ENCODE assay signal across 17 cellular contexts in the genomic region with DNA sequence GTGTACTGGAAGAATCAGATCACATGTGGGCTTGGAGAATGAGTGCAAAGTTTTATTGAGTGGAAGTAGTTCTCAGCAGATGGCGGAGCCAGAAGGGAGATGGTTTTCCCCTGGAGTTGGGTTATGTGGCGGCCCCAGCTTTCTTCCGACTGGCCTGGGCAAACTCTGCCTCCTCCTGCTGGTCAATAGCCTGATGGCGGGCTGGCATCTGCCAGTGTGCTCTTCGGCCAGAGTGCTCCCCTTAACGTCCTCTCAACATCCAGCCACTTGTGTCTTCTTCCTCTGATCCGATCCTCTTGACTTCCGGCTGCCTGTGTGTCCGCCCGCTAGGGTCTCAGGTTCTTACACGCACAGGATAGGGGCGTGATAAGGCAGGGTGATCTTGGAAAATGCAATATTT.
DNase-seq lines count a peak whose midpoint lies in the region; ATAC-seq, FAIRE-seq and TF ChIP-seq lines count a peak whose summit lies in the region.
"Had no signal": no experiment of that assay in that cellular context is flagged by ENCODE, and none has a peak within 500 bp of the region (broad histone marks: within the 10 kb centered on the region; RNA-seq: fewer than 3 reads in every experiment).

No MANE protein-coding gene starts in this region.

- H4K20me1 ChIP-seq in HepG2 (ENCODE audit: insufficient read depth, low read length) (no peaks in the 10 kb centered on the region), H1 (replicated peaks in 1 of 2; ENCODE audit: control insufficient read depth in 1 of 2, insufficient read depth in 2 of 2, low read length in 2 of 2) (no peaks in the 10 kb centered on the region)
- H4K20me1 ChIP-seq: BLaER1 treated with 17β-estradiol and CSF1 and Interleukin-3, amounts not matched to agents 10 nM and 100 nM had no signal

- DNase-seq in HepG2 (ENCODE audit: low spot score): no peak
- DNase-seq in right lobe of liver: no peak
- DNase-seq in T-cell: no peak
- no peak for DNase-seq in H1 (ENCODE audit: low read depth in 1 of 2, low spot score in 2 of 2)
- DNase-seq in nucleus accumbens (lab: John Stamatoyannopoulos, UW): no peak
- no peak for DNase-seq in NCI-H774 (lab: John Stamatoyannopoulos, UW)
- DNase-seq: GDM1, GM23248, NCI-H1694 treated with DMSO at 0.1 percent for 48 hours, NCI-H510A, NCI-H748 treated with DMSO at 0.1 percent for 48 hours, OCI-M1, SHP77 had no signal

- H3K9me3 ChIP-seq in HepG2 (ENCODE audit: low read length) (peaks cover 3% of the 10 kb centered on the region; the same call in 1 of the 2 replicates), right lobe of liver (no peaks in the 10 kb centered on the region), H1 (ENCODE audit: insufficient read depth in 2 of 2, low read depth in 1 of 2, low read length in 1 of 2) (peaks cover 8 to 11% of the 10 kb centered on the region in 2 experiments; a peak in 2 of 4 replicates)

- intact Hi-C loops in HepG2 (cut with micrococcal nuclease; ENCODE audit: unreplicated experiment) (no loop called here), right lobe of liver (cut with DNase I) (no loop called here)

- H3K4me2 ChIP-seq in HepG2 (ENCODE audit: low read depth, low read length) (no peak overlapping the region), H1 (ENCODE audit: insufficient read depth in 1 of 2, low read depth in 2 of 2, low read length in 2 of 2) (no peak overlapping the region)
- H3K4me2 ChIP-seq: BLaER1 treated with 17β-estradiol and CSF1 and Interleukin-3, amounts not matched to agents 10 nM and 100 nM had no signal

- H3K36me3 ChIP-seq in HepG2 (replicated peaks in 1 of 2; ENCODE audit: control insufficient read depth in 1 of 2, insufficient read depth in 2 of 2, low read length in 2 of 2) (no peaks in the 10 kb centered on the region), right lobe of liver (no peaks in the 10 kb centered on the region), H1 (ENCODE audit: control insufficient read depth in 2 of 4, insufficient read depth in 4 of 4, low read length in 3 of 4) (no peaks in the 10 kb centered on the region; a peak in 2 of 8 replicates)
- H3K36me3 ChIP-seq: BLaER1 treated with 17β-estradiol and CSF1 and Interleukin-3, amounts not matched to agents 10 nM and 100 nM had no signal

- H3K27me3 Mint-ChIP-seq in T-cell: peaks cover 0 to 2% of the 10 kb centered on the region in 2 donors

- TF ChIP-seq CTCF in HepG2 (CRISPR knock-in tag; IDR thresholded peaks at IDR 0.05) (no peak), right lobe of liver (IDR thresholded peaks at IDR 0.05) (no peak), H1 (IDR thresholded peaks at IDR 0.05; ENCODE audit: control extremely low read depth in 1 of 3, insufficient read depth in 1 of 3, low read depth in 1 of 3, low read length in 3 of 3) (peak in 2 of 3 experiments; percentile 41 to 55; a peak in 2 of 4 replicates)

- H2BK120ac ChIP-seq in H1 (replicated peaks; ENCODE audit: low read depth, low read length): no peak overlapping the region

- H4K5ac ChIP-seq in H1 (ENCODE audit: insufficient read length, low read depth, low read length): no peak overlapping the region

- H3K27me3 ChIP-seq in HepG2 (ENCODE audit: control insufficient read depth in 1 of 2, insufficient read depth in 2 of 2, low read length in 2 of 2): no peaks in the 10 kb centered on the region
- H3K27me3 ChIP-seq in right lobe of liver: no peaks in the 10 kb centered on the region
- H3K27me3 ChIP-seq in H1 (replicated peaks in 1 of 4; ENCODE audit: control insufficient read depth in 3 of 4, extremely low read depth in 1 of 4, insufficient read depth in 3 of 4, low read length in 3 of 4): no peaks in the 10 kb centered on the region
- H3K27me3 ChIP-seq: BLaER1 treated with 17β-estradiol and CSF1 and Interleukin-3, amounts not matched to agents 10 nM and 100 nM had no signal

- no peak overlapping the region for H2AFZ ChIP-seq in HepG2 (ENCODE audit: low read length)
- no peak overlapping the region for H2AFZ ChIP-seq in H1 (ENCODE audit: low read length)
- H2AFZ ChIP-seq: GM23248 had no signal

- H3K4me3 Mint-ChIP-seq in T-cell: peak overlapping the region in 1 of 3 donors; percentile 71

- no peak overlapping the region for H3K23ac ChIP-seq in H1 (ENCODE audit: insufficient read length)

- TF ChIP-seq EP300 in HepG2 (IDR thresholded peaks at IDR 0.05; ENCODE audit: low read depth in 2 of 2, low read length in 2 of 2): no peak
- no peak for TF ChIP-seq EP300 in HepG2 (CRISPR knock-in tag; IDR thresholded peaks at IDR 0.05; ENCODE audit: borderline replicate concordance)
- no peak for TF ChIP-seq EP300 in H1 (IDR thresholded peaks at IDR 0.05; ENCODE audit: borderline replicate concordance in 1 of 2, low read depth in 2 of 2, low read length in 2 of 2)

- H2BK20ac ChIP-seq in H1 (ENCODE audit: low read length): no peak overlapping the region

- H3K9ac ChIP-seq in HepG2 (ENCODE audit: insufficient read depth, low read depth, low read length) (no peak overlapping the region), H1 (replicated peaks in 1 of 4; ENCODE audit: extremely low read depth in 1 of 4, low read depth in 3 of 4, low read length in 3 of 4) (no peak overlapping the region)
- H3K9ac ChIP-seq: BLaER1 treated with 17β-estradiol and CSF1 and Interleukin-3, amounts not matched to agents 10 nM and 100 nM; GM23248 had no signal

- no peaks in the 10 kb centered on the region for H3K79me1 ChIP-seq in H1 (ENCODE audit: low read depth, low read length)

- H3K4me1 ChIP-seq in HepG2 (ENCODE audit: insufficient read depth, low read length): no peaks in the 10 kb centered on the region
- no peaks in the 10 kb centered on the region for H3K4me1 ChIP-seq in right lobe of liver
- H3K4me1 ChIP-seq in H1 (replicated peaks in 1 of 4; ENCODE audit: control insufficient read depth in 3 of 4, insufficient read depth in 4 of 4, low read length in 3 of 4): no peaks in the 10 kb centered on the region

- H3K4me3 ChIP-seq in HepG2 (replicated peaks in 1 of 3; ENCODE audit: insufficient read depth in 1 of 3, low read depth in 2 of 3, low read length in 3 of 3) (no peak overlapping the region), right lobe of liver (no peak overlapping the region), H1 (ENCODE audit: extremely low read depth in 1 of 4, insufficient read depth in 2 of 4, low read depth in 3 of 4, low read length in 4 of 4) (no peak overlapping the region)
- H3K4me3 ChIP-seq: BLaER1 treated with 17β-estradiol and CSF1 and Interleukin-3, amounts not matched to agents 10 nM and 100 nM; GM23248; K562; SK-N-MC had no signal

- H3K18ac ChIP-seq in H1 (ENCODE audit: extremely low read depth, low read length): no peak overlapping the region

- peak overlapping the region; percentile 50 to 73 for H3K27ac Mint-ChIP-seq in T-cell

- no TSS peak for BruUV-seq in HepG2 (replicated peaks; lab: Mats Ljungman, UMichigan)

- no peaks in the 10 kb centered on the region for H3K23me2 ChIP-seq in H1 (ENCODE audit: low read depth, low read length)

- H2BK5ac ChIP-seq in H1 (ENCODE audit: low read depth, low read length): no peak overlapping the region

- no peak overlapping the region for H2BK12ac ChIP-seq in H1 (ENCODE audit: low read depth, low read length)

- peaks cover 4 to 24% (median 8%) of the 10 kb centered on the region in 3 donors for H3K9me3 Mint-ChIP-seq in T-cell

- FAIRE-seq in HepG2 (lab: Jason Lieb, UNC): no peak
- FAIRE-seq in H1 (lab: Jason Lieb, UNC): no peak
- FAIRE-seq: K562 had no signal

- H3K14ac ChIP-seq in H1 (ENCODE audit: insufficient read length): no peak overlapping the region

- H3K79me2 ChIP-seq in HepG2 (ENCODE audit: insufficient read depth, low read length) (no peaks in the 10 kb centered on the region), H1 (ENCODE audit: control insufficient read depth in 1 of 2, insufficient read depth in 2 of 2, low read length in 2 of 2) (no peaks in the 10 kb centered on the region)

- no peak for ATAC-seq in HepG2
- ATAC-seq in right lobe of liver: no peak
- ATAC-seq in T-cell (replicated peaks in 1 of 4): no peak
- ATAC-seq in HG03378 (IDR thresholded peaks at IDR 0.05; ENCODE audit: unreplicated experiment): no peak
- ATAC-seq: K562 had no signal

- H2AK5ac ChIP-seq in H1 (ENCODE audit: low read depth, low read length): no peak overlapping the region

- peaks cover 6% of the 10 kb centered on the region for H3K36me3 Mint-ChIP-seq in T-cell

- no peak overlapping the region for H4K8ac ChIP-seq in H1 (ENCODE audit: extremely low read depth, insufficient read depth, low read length)

- CTCF ChIA-PET in HepG2 (lab: Yijun Ruan, JAX; ENCODE audit: low intra/inter-chr PET ratio, low total read pairs) (no interaction called here), T-cell (lab: Charles Lee) (interaction anchor here in 1 of 2 donors (1.0 kb wide), 1 partner anchor 13 kb away, joined by 3 read pairs; no protein-coding TSS in a partner anchor), H1 (lab: Charles Lee; ENCODE audit: partially characterized antibody) (interaction anchor here (0.8 to 1.6 kb wide), 7 partner anchors 12 to 562 kb away, joined by 3 to 5 read pairs (median 3); no protein-coding TSS in a partner anchor)

- H3K56ac ChIP-seq in H1 (replicated peaks; ENCODE audit: insufficient read length, low read depth, low read length): no peak overlapping the region

- WGBS in HepG2 (ENCODE audit: low lambda C conversion rate): 37% methylated on average over 11 of the region's 12 CpGs
- 81% methylated on average over 7 of the region's 12 CpGs for WGBS in right lobe of liver (ENCODE audit: insufficient coverage, low coverage, low lambda C conversion rate, missing lambda C conversion rate)
- 96% methylated on average over 12 of the region's 12 CpGs; no CpG with 5 or more reads in 1 of the 2 experiments for WGBS in H1 (ENCODE audit: extremely low coverage in 1 of 2, insufficient coverage in 1 of 2, insufficient read length in 1 of 2, insufficient replicate concordance in 2 of 2, low coverage in 1 of 2, low lambda C conversion rate in 2 of 2, missing lambda C conversion rate in 1 of 2), 2 experiments

- no peak for TF ChIP-seq POLR2A in HepG2 (IDR thresholded peaks at IDR 0.05; ENCODE audit: insufficient read depth in 1 of 2, low read depth in 2 of 2, low read length in 2 of 2)
- TF ChIP-seq POLR2A in right lobe of liver (IDR thresholded peaks at IDR 0.05): no peak
- TF ChIP-seq POLR2A in H1 (IDR thresholded peaks at IDR 0.05; ENCODE audit: control extremely low read depth in 1 of 2, low read depth in 2 of 2, low read length in 2 of 2): no peak

- POLR2A ChIA-PET in HepG2 (lab: Yijun Ruan, JAX): no interaction called here
- POLR2A ChIA-PET in T-cell (lab: Charles Lee): no interaction called here
- POLR2A ChIA-PET in H1 (lab: Charles Lee; ENCODE audit: partially characterized antibody): no interaction called here

- peaks cover 8 to 18% (median 9%) of the 10 kb centered on the region in 3 donors for H3K4me1 Mint-ChIP-seq in T-cell

- TF ChIP-seq RAD21 in HepG2 (CRISPR knock-in tag; IDR thresholded peaks at IDR 0.05): no peak
- TF ChIP-seq RAD21 in H1 (IDR thresholded peaks at IDR 0.05 in 1 of 2, conservative IDR thresholded peaks at IDR 0.05 in 1 of 2; ENCODE audit: low read depth in 2 of 2, low read length in 2 of 2): peak; percentile 50 to 59

- no peak overlapping the region for H2BK15ac ChIP-seq in H1 (ENCODE audit: low read length)

- in situ Hi-C loops in HepG2 (cut with HindIII; ENCODE audit: extremely low pct_ligation_motif_present, low pct_unique_long_range_greater_than_20kb): loop anchor here (25.0 kb wide), 1 partner anchor 546 kb away; no protein-coding TSS in a partner anchor

- H3K27ac ChIP-seq in HepG2 (ENCODE audit: extremely low read length, insufficient read depth, low read length) (no peak overlapping the region), right lobe of liver (no peak overlapping the region), H1 (ENCODE audit: low read depth, low read length) (no peak overlapping the region)
- H3K27ac ChIP-seq: BLaER1 treated with 17β-estradiol and CSF1 and Interleukin-3, amounts not matched to agents 10 nM and 100 nM; GM23248; SK-N-MC had no signal

- H4K91ac ChIP-seq in H1 (replicated peaks; ENCODE audit: insufficient read length, low read length): no peak overlapping the region

- H3K4ac ChIP-seq in H1 (replicated peaks; ENCODE audit: insufficient read length, low read depth, low read length): no peak overlapping the region

Comparison
In these comparisons a context has a peak if more than half of its experiments do, and no peak if none do; other contexts are left out.
1. CTCF ChIP-seq: peak in H1 (2 of 3); none in HepG2 (single experiment) and right lobe of liver (0 of 4).